Comparison of ENCODE assay signal across 1 cellular context in the genomic region with DNA sequence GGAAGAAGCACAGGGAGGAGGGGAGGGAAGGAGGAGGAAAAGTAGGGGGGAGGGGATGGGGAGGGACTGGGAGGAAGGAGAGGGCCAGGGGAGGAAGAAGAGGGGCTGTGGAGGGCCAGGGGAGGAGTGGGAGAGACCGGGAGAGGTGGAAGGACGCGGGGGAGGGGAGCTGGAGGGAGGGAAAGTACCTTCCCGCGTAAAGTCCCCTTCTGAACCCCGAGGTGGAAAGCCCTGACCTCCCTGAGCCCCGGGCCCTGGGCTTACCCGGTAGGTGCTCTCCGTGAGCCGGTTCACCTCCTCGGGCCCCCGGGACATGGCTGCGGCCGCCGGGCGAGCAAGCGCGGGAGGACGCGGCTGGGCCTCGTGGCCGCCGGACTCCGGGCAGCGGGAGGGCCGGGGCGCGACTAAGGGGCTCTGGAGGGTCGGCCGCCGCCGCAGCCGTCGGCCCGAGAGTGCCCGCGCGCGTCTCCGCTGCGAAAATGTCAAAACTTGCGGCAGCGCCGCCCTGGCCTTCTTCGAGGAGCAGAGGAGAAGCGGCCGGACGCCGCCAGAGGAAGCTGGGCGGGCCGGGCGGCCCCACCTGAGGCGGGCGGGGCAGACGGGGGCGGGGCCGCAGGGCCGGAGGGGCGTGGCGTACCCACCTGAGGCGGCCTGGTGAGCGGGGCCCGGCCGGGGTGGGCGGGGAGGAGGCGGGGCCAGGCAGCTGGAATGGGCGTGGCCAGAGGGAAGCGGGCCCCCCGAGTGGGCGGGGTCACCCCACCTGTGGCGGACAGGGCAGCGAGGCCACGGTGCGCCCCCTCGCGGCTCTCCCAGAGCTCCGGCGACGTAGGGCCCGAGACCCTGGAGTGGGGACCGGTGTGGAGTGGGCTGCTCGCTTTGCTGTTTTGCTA.
TF ChIP-seq lines count a peak whose summit lies in the region.

A gene with protein sequence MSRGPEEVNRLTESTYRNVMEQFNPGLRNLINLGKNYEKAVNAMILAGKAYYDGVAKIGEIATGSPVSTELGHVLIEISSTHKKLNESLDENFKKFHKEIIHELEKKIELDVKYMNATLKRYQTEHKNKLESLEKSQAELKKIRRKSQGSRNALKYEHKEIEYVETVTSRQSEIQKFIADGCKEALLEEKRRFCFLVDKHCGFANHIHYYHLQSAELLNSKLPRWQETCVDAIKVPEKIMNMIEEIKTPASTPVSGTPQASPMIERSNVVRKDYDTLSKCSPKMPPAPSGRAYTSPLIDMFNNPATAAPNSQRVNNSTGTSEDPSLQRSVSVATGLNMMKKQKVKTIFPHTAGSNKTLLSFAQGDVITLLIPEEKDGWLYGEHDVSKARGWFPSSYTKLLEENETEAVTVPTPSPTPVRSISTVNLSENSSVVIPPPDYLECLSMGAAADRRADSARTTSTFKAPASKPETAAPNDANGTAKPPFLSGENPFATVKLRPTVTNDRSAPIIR (minus strand): TSS at position 553 of the 890 bp plus-strand sequence. CDS start 238 bp downstream, at position 315.

TF ChIP-seq in K562, 482 proteins besides CTCF, POLR2A, EP300 and RAD21 (continued from another document and continues in another):
- no peak for TF ChIP-seq CHD7 (IDR thresholded peaks at IDR 0.05; ENCODE audit: low read depth, low read length)
- TF ChIP-seq, protein P1, sequence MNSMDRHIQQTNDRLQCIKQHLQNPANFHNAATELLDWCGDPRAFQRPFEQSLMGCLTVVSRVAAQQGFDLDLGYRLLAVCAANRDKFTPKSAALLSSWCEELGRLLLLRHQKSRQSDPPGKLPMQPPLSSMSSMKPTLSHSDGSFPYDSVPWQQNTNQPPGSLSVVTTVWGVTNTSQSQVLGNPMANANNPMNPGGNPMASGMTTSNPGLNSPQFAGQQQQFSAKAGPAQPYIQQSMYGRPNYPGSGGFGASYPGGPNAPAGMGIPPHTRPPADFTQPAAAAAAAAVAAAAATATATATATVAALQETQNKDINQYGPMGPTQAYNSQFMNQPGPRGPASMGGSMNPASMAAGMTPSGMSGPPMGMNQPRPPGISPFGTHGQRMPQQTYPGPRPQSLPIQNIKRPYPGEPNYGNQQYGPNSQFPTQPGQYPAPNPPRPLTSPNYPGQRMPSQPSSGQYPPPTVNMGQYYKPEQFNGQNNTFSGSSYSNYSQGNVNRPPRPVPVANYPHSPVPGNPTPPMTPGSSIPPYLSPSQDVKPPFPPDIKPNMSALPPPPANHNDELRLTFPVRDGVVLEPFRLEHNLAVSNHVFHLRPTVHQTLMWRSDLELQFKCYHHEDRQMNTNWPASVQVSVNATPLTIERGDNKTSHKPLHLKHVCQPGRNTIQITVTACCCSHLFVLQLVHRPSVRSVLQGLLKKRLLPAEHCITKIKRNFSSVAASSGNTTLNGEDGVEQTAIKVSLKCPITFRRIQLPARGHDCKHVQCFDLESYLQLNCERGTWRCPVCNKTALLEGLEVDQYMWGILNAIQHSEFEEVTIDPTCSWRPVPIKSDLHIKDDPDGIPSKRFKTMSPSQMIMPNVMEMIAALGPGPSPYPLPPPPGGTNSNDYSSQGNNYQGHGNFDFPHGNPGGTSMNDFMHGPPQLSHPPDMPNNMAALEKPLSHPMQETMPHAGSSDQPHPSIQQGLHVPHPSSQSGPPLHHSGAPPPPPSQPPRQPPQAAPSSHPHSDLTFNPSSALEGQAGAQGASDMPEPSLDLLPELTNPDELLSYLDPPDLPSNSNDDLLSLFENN (IDR thresholded peaks at IDR 0.05; ENCODE audit: low read depth in 2 of 2, low read length in 2 of 2): no peak
- TF ChIP-seq NCOA2 (IDR thresholded peaks at IDR 0.05; ENCODE audit: partially characterized antibody in 2 of 2): no peak
- TF ChIP-seq GTF2E2 (tag; IDR thresholded peaks at IDR 0.05): peak; percentile 32; the same call in 1 of the 2 replicates
- TF ChIP-seq FOXK2 (conservative IDR thresholded peaks at IDR 0.05 in 1 of 2, IDR thresholded peaks at IDR 0.05 in 1 of 2; ENCODE audit: low read depth in 2 of 2): no peak
- TF ChIP-seq NR2C1 (IDR thresholded peaks at IDR 0.05): no peak
- TF ChIP-seq NR2C1 (tag; IDR thresholded peaks at IDR 0.05): no peak
- TF ChIP-seq, protein P2, sequence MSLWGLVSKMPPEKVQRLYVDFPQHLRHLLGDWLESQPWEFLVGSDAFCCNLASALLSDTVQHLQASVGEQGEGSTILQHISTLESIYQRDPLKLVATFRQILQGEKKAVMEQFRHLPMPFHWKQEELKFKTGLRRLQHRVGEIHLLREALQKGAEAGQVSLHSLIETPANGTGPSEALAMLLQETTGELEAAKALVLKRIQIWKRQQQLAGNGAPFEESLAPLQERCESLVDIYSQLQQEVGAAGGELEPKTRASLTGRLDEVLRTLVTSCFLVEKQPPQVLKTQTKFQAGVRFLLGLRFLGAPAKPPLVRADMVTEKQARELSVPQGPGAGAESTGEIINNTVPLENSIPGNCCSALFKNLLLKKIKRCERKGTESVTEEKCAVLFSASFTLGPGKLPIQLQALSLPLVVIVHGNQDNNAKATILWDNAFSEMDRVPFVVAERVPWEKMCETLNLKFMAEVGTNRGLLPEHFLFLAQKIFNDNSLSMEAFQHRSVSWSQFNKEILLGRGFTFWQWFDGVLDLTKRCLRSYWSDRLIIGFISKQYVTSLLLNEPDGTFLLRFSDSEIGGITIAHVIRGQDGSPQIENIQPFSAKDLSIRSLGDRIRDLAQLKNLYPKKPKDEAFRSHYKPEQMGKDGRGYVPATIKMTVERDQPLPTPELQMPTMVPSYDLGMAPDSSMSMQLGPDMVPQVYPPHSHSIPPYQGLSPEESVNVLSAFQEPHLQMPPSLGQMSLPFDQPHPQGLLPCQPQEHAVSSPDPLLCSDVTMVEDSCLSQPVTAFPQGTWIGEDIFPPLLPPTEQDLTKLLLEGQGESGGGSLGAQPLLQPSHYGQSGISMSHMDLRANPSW (CRISPR knock-in tag; IDR thresholded peaks at IDR 0.05): no peak; the same call in 1 of the 2 replicates
- TF ChIP-seq DMBX1 (CRISPR knock-in tag; IDR thresholded peaks at IDR 0.05; ENCODE audit: borderline replicate concordance): 0 out of 2 replicates have a peak, but pooled peaks have one; percentile 24
- peak; percentile 70 for TF ChIP-seq PRDM10 (IDR thresholded peaks at IDR 0.05; ENCODE audit: partially characterized antibody)
- no peak; the same call in 1 of the 2 replicates for TF ChIP-seq NR3C1 (CRISPR knock-in tag; IDR thresholded peaks at IDR 0.05)
- no peak; the same call in 1 of the 2 replicates for TF ChIP-seq ZNF583 (CRISPR knock-in tag; IDR thresholded peaks at IDR 0.05)
- TF ChIP-seq BRF2 (IDR thresholded peaks at IDR 0.05; ENCODE audit: borderline replicate concordance, insufficient read depth, insufficient read length): no peak
- TF ChIP-seq CSDE1 (IDR thresholded peaks at IDR 0.05): no peak
- no peak for TF ChIP-seq PHB (CRISPR knock-in tag; IDR thresholded peaks at IDR 0.05)
- 0 out of 2 replicates have a peak, but pooled peaks have one; percentile 31 for TF ChIP-seq SOX6 (IDR thresholded peaks at IDR 0.05)
